1 cellular context compared by ENCODE assay signal in genomic region chr6:139308936-139309603, GRCh38.
TF ChIP-seq lines count a peak whose summit lies in the region.

No MANE protein-coding gene starts in this region.

TF ChIP-seq in HepG2, 621 proteins besides CTCF, POLR2A, EP300 and RAD21 (continued from another document and continues in another):
- TF ChIP-seq, protein P1, sequence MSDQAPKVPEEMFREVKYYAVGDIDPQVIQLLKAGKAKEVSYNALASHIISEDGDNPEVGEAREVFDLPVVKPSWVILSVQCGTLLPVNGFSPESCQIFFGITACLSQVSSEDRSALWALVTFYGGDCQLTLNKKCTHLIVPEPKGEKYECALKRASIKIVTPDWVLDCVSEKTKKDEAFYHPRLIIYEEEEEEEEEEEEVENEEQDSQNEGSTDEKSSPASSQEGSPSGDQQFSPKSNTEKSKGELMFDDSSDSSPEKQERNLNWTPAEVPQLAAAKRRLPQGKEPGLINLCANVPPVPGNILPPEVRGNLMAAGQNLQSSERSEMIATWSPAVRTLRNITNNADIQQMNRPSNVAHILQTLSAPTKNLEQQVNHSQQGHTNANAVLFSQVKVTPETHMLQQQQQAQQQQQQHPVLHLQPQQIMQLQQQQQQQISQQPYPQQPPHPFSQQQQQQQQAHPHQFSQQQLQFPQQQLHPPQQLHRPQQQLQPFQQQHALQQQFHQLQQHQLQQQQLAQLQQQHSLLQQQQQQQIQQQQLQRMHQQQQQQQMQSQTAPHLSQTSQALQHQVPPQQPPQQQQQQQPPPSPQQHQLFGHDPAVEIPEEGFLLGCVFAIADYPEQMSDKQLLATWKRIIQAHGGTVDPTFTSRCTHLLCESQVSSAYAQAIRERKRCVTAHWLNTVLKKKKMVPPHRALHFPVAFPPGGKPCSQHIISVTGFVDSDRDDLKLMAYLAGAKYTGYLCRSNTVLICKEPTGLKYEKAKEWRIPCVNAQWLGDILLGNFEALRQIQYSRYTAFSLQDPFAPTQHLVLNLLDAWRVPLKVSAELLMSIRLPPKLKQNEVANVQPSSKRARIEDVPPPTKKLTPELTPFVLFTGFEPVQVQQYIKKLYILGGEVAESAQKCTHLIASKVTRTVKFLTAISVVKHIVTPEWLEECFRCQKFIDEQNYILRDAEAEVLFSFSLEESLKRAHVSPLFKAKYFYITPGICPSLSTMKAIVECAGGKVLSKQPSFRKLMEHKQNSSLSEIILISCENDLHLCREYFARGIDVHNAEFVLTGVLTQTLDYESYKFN (CRISPR knock-in tag; conservative IDR thresholded peaks at IDR 0.05): peak; percentile 24; the same call in 1 of the 2 replicates
- no peak for TF ChIP-seq ZNF850 (CRISPR knock-in tag; conservative IDR thresholded peaks at IDR 0.05)
- TF ChIP-seq NKX3-1 (CRISPR knock-in tag; IDR thresholded peaks at IDR 0.05): no peak
- peak; percentile 55 to 74; a peak in 3 of 4 replicates for TF ChIP-seq NR2F1 (CRISPR knock-in tag; IDR thresholded peaks at IDR 0.05)
- no peak for TF ChIP-seq MAFF (IDR thresholded peaks at IDR 0.05; ENCODE audit: low read depth, low read length)
- no peak for TF ChIP-seq ZKSCAN8 (CRISPR knock-in tag; IDR thresholded peaks at IDR 0.05; ENCODE audit: borderline replicate concordance)
- TF ChIP-seq ZFP36 (IDR thresholded peaks at IDR 0.05; ENCODE audit: borderline replicate concordance, low read depth, low read length, partially characterized antibody): no peak
- no peak for TF ChIP-seq TBP (CRISPR knock-in tag; IDR thresholded peaks at IDR 0.05)
- TF ChIP-seq POGK (CRISPR knock-in tag; conservative IDR thresholded peaks at IDR 0.05): no peak; the same call in 1 of the 2 replicates
- no peak for TF ChIP-seq MTERF4 (CRISPR knock-in tag; IDR thresholded peaks at IDR 0.05)
- TF ChIP-seq YEATS2 (CRISPR knock-in tag; IDR thresholded peaks at IDR 0.05; ENCODE audit: borderline replicate concordance): peak; percentile 47; the same call in 1 of the 2 replicates
- TF ChIP-seq ETV5 (CRISPR knock-in tag; IDR thresholded peaks at IDR 0.05; ENCODE audit: borderline replicate concordance): peak; percentile 81; the same call in 1 of the 2 replicates
- TF ChIP-seq CREM (IDR thresholded peaks at IDR 0.05): peak; percentile 62; the same call in 1 of the 2 replicates
- no peak for TF ChIP-seq CREM (CRISPR knock-in tag; IDR thresholded peaks at IDR 0.05)
- no peak for TF ChIP-seq ZNF512B (CRISPR knock-in tag; IDR thresholded peaks at IDR 0.05; ENCODE audit: borderline replicate concordance)
- TF ChIP-seq RFX3 (CRISPR knock-in tag; IDR thresholded peaks at IDR 0.05): no peak
- no peak for TF ChIP-seq ZNF230 (CRISPR knock-in tag; IDR thresholded peaks at IDR 0.05)
- TF ChIP-seq, protein P2, sequence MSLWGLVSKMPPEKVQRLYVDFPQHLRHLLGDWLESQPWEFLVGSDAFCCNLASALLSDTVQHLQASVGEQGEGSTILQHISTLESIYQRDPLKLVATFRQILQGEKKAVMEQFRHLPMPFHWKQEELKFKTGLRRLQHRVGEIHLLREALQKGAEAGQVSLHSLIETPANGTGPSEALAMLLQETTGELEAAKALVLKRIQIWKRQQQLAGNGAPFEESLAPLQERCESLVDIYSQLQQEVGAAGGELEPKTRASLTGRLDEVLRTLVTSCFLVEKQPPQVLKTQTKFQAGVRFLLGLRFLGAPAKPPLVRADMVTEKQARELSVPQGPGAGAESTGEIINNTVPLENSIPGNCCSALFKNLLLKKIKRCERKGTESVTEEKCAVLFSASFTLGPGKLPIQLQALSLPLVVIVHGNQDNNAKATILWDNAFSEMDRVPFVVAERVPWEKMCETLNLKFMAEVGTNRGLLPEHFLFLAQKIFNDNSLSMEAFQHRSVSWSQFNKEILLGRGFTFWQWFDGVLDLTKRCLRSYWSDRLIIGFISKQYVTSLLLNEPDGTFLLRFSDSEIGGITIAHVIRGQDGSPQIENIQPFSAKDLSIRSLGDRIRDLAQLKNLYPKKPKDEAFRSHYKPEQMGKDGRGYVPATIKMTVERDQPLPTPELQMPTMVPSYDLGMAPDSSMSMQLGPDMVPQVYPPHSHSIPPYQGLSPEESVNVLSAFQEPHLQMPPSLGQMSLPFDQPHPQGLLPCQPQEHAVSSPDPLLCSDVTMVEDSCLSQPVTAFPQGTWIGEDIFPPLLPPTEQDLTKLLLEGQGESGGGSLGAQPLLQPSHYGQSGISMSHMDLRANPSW (CRISPR knock-in tag; IDR thresholded peaks at IDR 0.05; ENCODE audit: borderline replicate concordance): no peak
- TF ChIP-seq, protein P3, sequence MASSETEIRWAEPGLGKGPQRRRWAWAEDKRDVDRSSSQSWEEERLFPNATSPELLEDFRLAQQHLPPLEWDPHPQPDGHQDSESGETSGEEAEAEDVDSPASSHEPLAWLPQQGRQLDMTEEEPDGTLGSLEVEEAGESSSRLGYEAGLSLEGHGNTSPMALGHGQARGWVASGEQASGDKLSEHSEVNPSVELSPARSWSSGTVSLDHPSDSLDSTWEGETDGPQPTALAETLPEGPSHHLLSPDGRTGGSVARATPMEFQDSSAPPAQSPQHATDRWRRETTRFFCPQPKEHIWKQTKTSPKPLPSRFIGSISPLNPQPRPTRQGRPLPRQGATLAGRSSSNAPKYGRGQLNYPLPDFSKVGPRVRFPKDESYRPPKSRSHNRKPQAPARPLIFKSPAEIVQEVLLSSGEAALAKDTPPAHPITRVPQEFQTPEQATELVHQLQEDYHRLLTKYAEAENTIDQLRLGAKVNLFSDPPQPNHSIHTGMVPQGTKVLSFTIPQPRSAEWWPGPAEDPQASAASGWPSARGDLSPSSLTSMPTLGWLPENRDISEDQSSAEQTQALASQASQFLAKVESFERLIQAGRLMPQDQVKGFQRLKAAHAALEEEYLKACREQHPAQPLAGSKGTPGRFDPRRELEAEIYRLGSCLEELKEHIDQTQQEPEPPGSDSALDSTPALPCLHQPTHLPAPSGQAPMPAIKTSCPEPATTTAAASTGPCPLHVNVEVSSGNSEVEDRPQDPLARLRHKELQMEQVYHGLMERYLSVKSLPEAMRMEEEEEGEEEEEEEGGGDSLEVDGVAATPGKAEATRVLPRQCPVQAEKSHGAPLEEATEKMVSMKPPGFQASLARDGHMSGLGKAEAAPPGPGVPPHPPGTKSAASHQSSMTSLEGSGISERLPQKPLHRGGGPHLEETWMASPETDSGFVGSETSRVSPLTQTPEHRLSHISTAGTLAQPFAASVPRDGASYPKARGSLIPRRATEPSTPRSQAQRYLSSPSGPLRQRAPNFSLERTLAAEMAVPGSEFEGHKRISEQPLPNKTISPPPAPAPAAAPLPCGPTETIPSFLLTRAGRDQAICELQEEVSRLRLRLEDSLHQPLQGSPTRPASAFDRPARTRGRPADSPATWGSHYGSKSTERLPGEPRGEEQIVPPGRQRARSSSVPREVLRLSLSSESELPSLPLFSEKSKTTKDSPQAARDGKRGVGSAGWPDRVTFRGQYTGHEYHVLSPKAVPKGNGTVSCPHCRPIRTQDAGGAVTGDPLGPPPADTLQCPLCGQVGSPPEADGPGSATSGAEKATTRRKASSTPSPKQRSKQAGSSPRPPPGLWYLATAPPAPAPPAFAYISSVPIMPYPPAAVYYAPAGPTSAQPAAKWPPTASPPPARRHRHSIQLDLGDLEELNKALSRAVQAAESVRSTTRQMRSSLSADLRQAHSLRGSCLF (CRISPR knock-in tag; IDR thresholded peaks at IDR 0.05; ENCODE audit: borderline replicate concordance): no peak
- TF ChIP-seq, protein P4, sequence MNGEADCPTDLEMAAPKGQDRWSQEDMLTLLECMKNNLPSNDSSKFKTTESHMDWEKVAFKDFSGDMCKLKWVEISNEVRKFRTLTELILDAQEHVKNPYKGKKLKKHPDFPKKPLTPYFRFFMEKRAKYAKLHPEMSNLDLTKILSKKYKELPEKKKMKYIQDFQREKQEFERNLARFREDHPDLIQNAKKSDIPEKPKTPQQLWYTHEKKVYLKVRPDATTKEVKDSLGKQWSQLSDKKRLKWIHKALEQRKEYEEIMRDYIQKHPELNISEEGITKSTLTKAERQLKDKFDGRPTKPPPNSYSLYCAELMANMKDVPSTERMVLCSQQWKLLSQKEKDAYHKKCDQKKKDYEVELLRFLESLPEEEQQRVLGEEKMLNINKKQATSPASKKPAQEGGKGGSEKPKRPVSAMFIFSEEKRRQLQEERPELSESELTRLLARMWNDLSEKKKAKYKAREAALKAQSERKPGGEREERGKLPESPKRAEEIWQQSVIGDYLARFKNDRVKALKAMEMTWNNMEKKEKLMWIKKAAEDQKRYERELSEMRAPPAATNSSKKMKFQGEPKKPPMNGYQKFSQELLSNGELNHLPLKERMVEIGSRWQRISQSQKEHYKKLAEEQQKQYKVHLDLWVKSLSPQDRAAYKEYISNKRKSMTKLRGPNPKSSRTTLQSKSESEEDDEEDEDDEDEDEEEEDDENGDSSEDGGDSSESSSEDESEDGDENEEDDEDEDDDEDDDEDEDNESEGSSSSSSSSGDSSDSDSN (CRISPR knock-in tag; IDR thresholded peaks at IDR 0.05): no peak
- TF ChIP-seq SUZ12 (IDR thresholded peaks at IDR 0.05; ENCODE audit: low read depth, low read length): no peak
- no peak for TF ChIP-seq ZNF350 (CRISPR knock-in tag; IDR thresholded peaks at IDR 0.05; ENCODE audit: borderline replicate concordance, low read depth)
- TF ChIP-seq ZNF777 (CRISPR knock-in tag; IDR thresholded peaks at IDR 0.05): no peak
- no peak for TF ChIP-seq NCOA1 (CRISPR knock-in tag; IDR thresholded peaks at IDR 0.05)
- no peak for TF ChIP-seq POLR2G (IDR thresholded peaks at IDR 0.05; ENCODE audit: low read depth, low read length)
- TF ChIP-seq, protein P5, sequence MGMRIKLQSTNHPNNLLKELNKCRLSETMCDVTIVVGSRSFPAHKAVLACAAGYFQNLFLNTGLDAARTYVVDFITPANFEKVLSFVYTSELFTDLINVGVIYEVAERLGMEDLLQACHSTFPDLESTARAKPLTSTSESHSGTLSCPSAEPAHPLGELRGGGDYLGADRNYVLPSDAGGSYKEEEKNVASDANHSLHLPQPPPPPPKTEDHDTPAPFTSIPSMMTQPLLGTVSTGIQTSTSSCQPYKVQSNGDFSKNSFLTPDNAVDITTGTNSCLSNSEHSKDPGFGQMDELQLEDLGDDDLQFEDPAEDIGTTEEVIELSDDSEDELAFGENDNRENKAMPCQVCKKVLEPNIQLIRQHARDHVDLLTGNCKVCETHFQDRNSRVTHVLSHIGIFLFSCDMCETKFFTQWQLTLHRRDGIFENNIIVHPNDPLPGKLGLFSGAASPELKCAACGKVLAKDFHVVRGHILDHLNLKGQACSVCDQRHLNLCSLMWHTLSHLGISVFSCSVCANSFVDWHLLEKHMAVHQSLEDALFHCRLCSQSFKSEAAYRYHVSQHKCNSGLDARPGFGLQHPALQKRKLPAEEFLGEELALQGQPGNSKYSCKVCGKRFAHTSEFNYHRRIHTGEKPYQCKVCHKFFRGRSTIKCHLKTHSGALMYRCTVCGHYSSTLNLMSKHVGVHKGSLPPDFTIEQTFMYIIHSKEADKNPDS (CRISPR knock-in tag; IDR thresholded peaks at IDR 0.05): no peak
- no peak for TF ChIP-seq ZNF580 (CRISPR knock-in tag; IDR thresholded peaks at IDR 0.05; ENCODE audit: borderline replicate concordance, low read depth)
- TF ChIP-seq DR1 (CRISPR knock-in tag; IDR thresholded peaks at IDR 0.05): no peak
- TF ChIP-seq CREB3 (CRISPR knock-in tag; IDR thresholded peaks at IDR 0.05): no peak
- peak; percentile 58; the same call in 1 of the 2 replicates for TF ChIP-seq SMAD3 (CRISPR knock-in tag; IDR thresholded peaks at IDR 0.05)
